ENCODE assay signal across 2 cellular contexts in genomic region chr6:165848099-165848461, GRCh38.
TF ChIP-seq lines count a peak whose summit lies in the region.

No MANE protein-coding gene starts in this region.

TF ChIP-seq in GM23338, 12 proteins besides CTCF, POLR2A, EP300 and RAD21:
- TF ChIP-seq CREB1 (CRISPR knock-in tag; IDR thresholded peaks at IDR 0.05; ENCODE audit: low read depth) (no peak), STAT1 (IDR thresholded peaks at IDR 0.05; ENCODE audit: unreplicated experiment) (no peak), ETS1 (IDR thresholded peaks at IDR 0.05) (no peak), ZNF462 (CRISPR knock-in tag; IDR thresholded peaks at IDR 0.05) (no peak), NANOG (IDR thresholded peaks at IDR 0.05; ENCODE audit: borderline replicate concordance) (no peak), EZH2phosphoT487 (IDR thresholded peaks at IDR 0.05; ENCODE audit: unreplicated experiment) (no peak), REST (IDR thresholded peaks at IDR 0.05; ENCODE audit: unreplicated experiment) (no peak), JUNB (IDR thresholded peaks at IDR 0.05; ENCODE audit: unreplicated experiment) (no peak)

TF ChIP-seq in K562, 482 proteins besides CTCF, POLR2A, EP300 and RAD21:
- peak; percentile 17 for TF ChIP-seq CTCFL (IDR thresholded peaks at IDR 0.05; ENCODE audit: borderline replicate concordance, insufficient read depth, low read depth, low read length, poor library complexity, severe bottlenecking)
- TF ChIP-seq ZNF407 (IDR thresholded peaks at IDR 0.05; ENCODE audit: low read depth) = peak; percentile 64
- no peak for TF ChIP-seq E4F1 (CRISPR knock-in tag; IDR thresholded peaks at IDR 0.05; ENCODE audit: borderline replicate concordance)
- no peak for TF ChIP-seq ZNF232 (CRISPR knock-in tag; IDR thresholded peaks at IDR 0.05)
TF ChIP-seq in K562: peak in this region for 2.
